ENCODE assay signal across 1 cellular context in genomic region chr4:99893991-99894981, GRCh38.
A peak's percentile ranks its signal among the peaks of the same experiment; 100 is the strongest.
TF ChIP-seq lines count a peak whose summit lies in the region.

LAMTOR3 (minus strand) TSS chr4:99894427; CDS start chr4:99893963, 464 bp downstream.

TF ChIP-seq in HepG2, 621 proteins besides CTCF, POLR2A, EP300 and RAD21 (continued from another document and continues in another):
- TF ChIP-seq ZNF687 (CRISPR knock-in tag; IDR thresholded peaks at IDR 0.05), result peak; percentile 61
- TF ChIP-seq CC2D1A (CRISPR knock-in tag; IDR thresholded peaks at IDR 0.05), result no peak
- no peak for TF ChIP-seq ZNF24 (IDR thresholded peaks at IDR 0.05)
- 0 out of 2 replicates have a peak, but pooled peaks have one; percentile 68 for TF ChIP-seq SRY (CRISPR knock-in tag; IDR thresholded peaks at IDR 0.05)
- TF ChIP-seq ATF1 (CRISPR knock-in tag; IDR thresholded peaks at IDR 0.05), result 0 out of 2 replicates have a peak, but pooled peaks have one; percentile 45
- TF ChIP-seq HDAC2 (CRISPR knock-in tag; IDR thresholded peaks at IDR 0.05), result peak; percentile 54; the same call in 1 of the 2 replicates
- TF ChIP-seq ZNF792 (CRISPR knock-in tag; IDR thresholded peaks at IDR 0.05), result 0 out of 2 replicates have a peak, but pooled peaks have one; percentile 67
- no peak for TF ChIP-seq SRF (IDR thresholded peaks at IDR 0.05; ENCODE audit: low read depth, low read length)
- TF ChIP-seq ZMYM3 (CRISPR knock-in tag; IDR thresholded peaks at IDR 0.05), result no peak
- peak; percentile 94 for TF ChIP-seq GABPB1 (CRISPR knock-in tag; IDR thresholded peaks at IDR 0.05)
- TF ChIP-seq ZHX2 (IDR thresholded peaks at IDR 0.05; ENCODE audit: low read depth), result peak; percentile 38; the same call in 1 of the 2 replicates
- no peak for TF ChIP-seq ZHX2 (CRISPR knock-in tag; IDR thresholded peaks at IDR 0.05; ENCODE audit: borderline replicate concordance)
- peak; percentile 55; the same call in 1 of the 2 replicates for TF ChIP-seq IRF2 (CRISPR knock-in tag; IDR thresholded peaks at IDR 0.05)
- TF ChIP-seq U2AF1 (optimal IDR thresholded peaks at IDR 0.05; ENCODE audit: low read depth, low read length), result peak; percentile 48
- 0 out of 2 replicates have a peak, but pooled peaks have one; percentile 46 for TF ChIP-seq SSRP1 (CRISPR knock-in tag; IDR thresholded peaks at IDR 0.05)
- TF ChIP-seq ZFY (CRISPR knock-in tag; IDR thresholded peaks at IDR 0.05), result peak; percentile 83
- TF ChIP-seq USF2 (IDR thresholded peaks at IDR 0.05; ENCODE audit: low read depth, low read length), result peak; percentile 82
- TF ChIP-seq USF2 (CRISPR knock-in tag; IDR thresholded peaks at IDR 0.05; ENCODE audit: borderline replicate concordance), result peak; percentile 88; the same call in 1 of the 2 replicates
- no peak for TF ChIP-seq ZNF879 (CRISPR knock-in tag; IDR thresholded peaks at IDR 0.05)
- no peak for TF ChIP-seq KLF15 (CRISPR knock-in tag; IDR thresholded peaks at IDR 0.05; ENCODE audit: borderline replicate concordance)
- TF ChIP-seq CENPBD1 (CRISPR knock-in tag; IDR thresholded peaks at IDR 0.05; ENCODE audit: borderline replicate concordance, low read depth), result no peak
- TF ChIP-seq ZBTB10 (CRISPR knock-in tag; IDR thresholded peaks at IDR 0.05; ENCODE audit: borderline replicate concordance), result no peak
- no peak for TF ChIP-seq ZNF496 (CRISPR knock-in tag; IDR thresholded peaks at IDR 0.05; ENCODE audit: insufficient replicate concordance)
- no peak for TF ChIP-seq SCMH1 (CRISPR knock-in tag; IDR thresholded peaks at IDR 0.05; ENCODE audit: borderline replicate concordance)
- TF ChIP-seq HIVEP1 (CRISPR knock-in tag; IDR thresholded peaks at IDR 0.05), result 0 out of 2 replicates have a peak, but pooled peaks have one; percentile 27
- peak; percentile 90 for TF ChIP-seq SIN3A (IDR thresholded peaks at IDR 0.05; ENCODE audit: borderline replicate concordance, low read depth, low read length)
- TF ChIP-seq MLLT10 (CRISPR knock-in tag; IDR thresholded peaks at IDR 0.05), result no peak
- no peak for TF ChIP-seq ZSCAN12 (CRISPR knock-in tag; IDR thresholded peaks at IDR 0.05)
- no peak for TF ChIP-seq NR2F6 (IDR thresholded peaks at IDR 0.05)
- TF ChIP-seq NR2F6 (CRISPR knock-in tag; IDR thresholded peaks at IDR 0.05), result peak; percentile 32; the same call in 1 of the 2 replicates
- TF ChIP-seq SP4 (CRISPR knock-in tag; IDR thresholded peaks at IDR 0.05), result no peak
- 0 out of 2 replicates have a peak, but pooled peaks have one; percentile 12 for TF ChIP-seq MLX (CRISPR knock-in tag; IDR thresholded peaks at IDR 0.05)
- TF ChIP-seq TBX3 (IDR thresholded peaks at IDR 0.05; ENCODE audit: borderline replicate concordance), result no peak
- TF ChIP-seq ZNF317 (CRISPR knock-in tag; IDR thresholded peaks at IDR 0.05), result no peak
- peak; percentile 85 for TF ChIP-seq ZFX (CRISPR knock-in tag; IDR thresholded peaks at IDR 0.05; ENCODE audit: low read depth)
- no peak for TF ChIP-seq ZNF598 (CRISPR knock-in tag; IDR thresholded peaks at IDR 0.05; ENCODE audit: borderline replicate concordance)
- TF ChIP-seq ZNF609 (CRISPR knock-in tag; IDR thresholded peaks at IDR 0.05; ENCODE audit: borderline replicate concordance), result no peak
- TF ChIP-seq MAF1 (CRISPR knock-in tag; IDR thresholded peaks at IDR 0.05; ENCODE audit: borderline replicate concordance), result no peak
- 0 out of 2 replicates have a peak, but pooled peaks have one; percentile 49 for TF ChIP-seq SP2 (CRISPR knock-in tag; IDR thresholded peaks at IDR 0.05)
- peak; percentile 43; the same call in 1 of the 2 replicates for TF ChIP-seq ZNF205 (CRISPR knock-in tag; IDR thresholded peaks at IDR 0.05)
- 0 out of 2 replicates have a peak, but pooled peaks have one; percentile 55 for TF ChIP-seq NRL (CRISPR knock-in tag; IDR thresholded peaks at IDR 0.05; ENCODE audit: borderline replicate concordance)
- TF ChIP-seq BHLHE40 (IDR thresholded peaks at IDR 0.05; ENCODE audit: low read length), result 0 out of 2 replicates have a peak, but pooled peaks have one; percentile 43
